In the genomic region with DNA sequence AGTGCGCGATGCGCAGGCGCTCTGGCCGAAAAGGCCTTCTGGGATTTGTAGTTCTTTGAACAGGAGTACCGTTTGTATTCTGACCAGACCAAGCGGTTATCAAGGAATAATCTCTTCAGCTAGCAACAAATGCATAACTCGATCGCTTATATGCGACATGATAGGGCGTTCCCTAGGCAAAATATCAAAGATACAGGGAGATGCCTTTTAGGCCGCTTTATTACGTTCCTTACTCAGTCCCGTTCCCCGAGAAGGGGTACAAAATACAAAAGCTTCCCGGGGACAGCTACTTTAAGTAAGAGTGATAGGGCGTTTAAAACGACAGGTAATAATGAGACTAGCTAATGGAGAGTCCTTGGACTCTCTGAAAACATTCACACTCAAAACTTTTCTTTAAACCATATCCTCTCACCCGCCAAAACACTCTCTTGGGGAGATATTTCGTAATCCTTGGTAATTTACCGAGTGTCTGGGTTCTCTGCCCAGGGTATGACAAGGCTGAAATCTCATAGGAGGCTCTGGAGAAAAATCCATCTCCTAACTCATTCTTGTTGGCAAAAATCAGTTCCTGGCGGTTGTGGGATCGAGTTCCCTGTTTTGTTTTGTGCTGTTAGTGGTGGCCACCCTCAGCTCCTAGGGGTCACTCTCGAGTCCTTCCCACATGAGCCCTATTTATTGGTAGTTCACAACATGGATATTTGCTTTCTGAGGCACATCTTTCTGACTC, we compare ENCODE assay signal across 8 cellular contexts. TPM values are rescaled to one million over a fixed set of nuclear protein-coding genes. Genes with fewer than 3 reads are reported as not detected.
DNase-seq lines count a peak whose midpoint lies in the region; ATAC-seq, FAIRE-seq and TF ChIP-seq lines count a peak whose summit lies in the region.

No MANE protein-coding gene starts in this region.

- peak overlapping the region in 2 of 4 experiments; percentile 9 to 87; a peak in 4 of 7 replicates for H3K9ac ChIP-seq in H1 (replicated peaks in 1 of 4; ENCODE audit: extremely low read depth in 1 of 4, low read depth in 3 of 4, low read length in 3 of 4)

- peak overlapping the region; percentile 96 to 99 (median 98) for H3K4me3 Mint-ChIP-seq in IgD-negative memory B cell

- H3K27me3 ChIP-seq in H1 (replicated peaks in 1 of 4; ENCODE audit: control insufficient read depth in 3 of 4, extremely low read depth in 1 of 4, insufficient read depth in 3 of 4, low read length in 3 of 4) (no peaks in the 10 kb centered on the region), lung (ENCODE audit: control insufficient read depth, insufficient read depth) (no peaks in the 10 kb centered on the region)

- H2BK20ac ChIP-seq in H1 (ENCODE audit: low read length): no peak overlapping the region

- TF ChIP-seq CTCF in H1 (IDR thresholded peaks at IDR 0.05; ENCODE audit: control extremely low read depth in 1 of 3, insufficient read depth in 1 of 3, low read depth in 1 of 3, low read length in 3 of 3): peak; percentile 42 to 64 (median 53)
- no peak for TF ChIP-seq CTCF in lung (IDR thresholded peaks at IDR 0.05; ENCODE audit: control extremely low read depth, extremely low read depth)

- H2BK120ac ChIP-seq in H1 (replicated peaks; ENCODE audit: low read depth, low read length): no peak overlapping the region

- H3K9me3 Mint-ChIP-seq in IgD-negative memory B cell: no peaks in the 10 kb centered on the region

- CTCF ChIA-PET in H1 (lab: Charles Lee; ENCODE audit: partially characterized antibody): interaction anchor here (0.7 to 5.0 kb wide), 23 partner anchors 9 to 260 kb away, joined by 3 to 27 read pairs (median 4); a partner anchor contains a TSS

- peaks cover 3% of the 10 kb centered on the region for H3K36me3 Mint-ChIP-seq in IgD-negative memory B cell

- no peak for TF ChIP-seq EP300 in H1 (IDR thresholded peaks at IDR 0.05; ENCODE audit: borderline replicate concordance in 1 of 2, low read depth in 2 of 2, low read length in 2 of 2)

- peak; percentile 39 to 47 for TF ChIP-seq RAD21 in H1 (IDR thresholded peaks at IDR 0.05 in 1 of 2, conservative IDR thresholded peaks at IDR 0.05 in 1 of 2; ENCODE audit: low read depth in 2 of 2, low read length in 2 of 2)

- H4K20me1 ChIP-seq in H1 (replicated peaks in 1 of 2; ENCODE audit: control insufficient read depth in 1 of 2, insufficient read depth in 2 of 2, low read length in 2 of 2): peaks cover 0 to 9% of the 10 kb centered on the region in 2 experiments

- peaks cover 26 to 32% (median 27%) of the 10 kb centered on the region in 3 donors for H3K4me1 Mint-ChIP-seq in IgD-negative memory B cell

- no peak overlapping the region for H4K91ac ChIP-seq in H1 (replicated peaks; ENCODE audit: insufficient read length, low read length)

- H3K4me1 ChIP-seq in H1 (replicated peaks in 1 of 4; ENCODE audit: control insufficient read depth in 3 of 4, insufficient read depth in 4 of 4, low read length in 3 of 4) (peaks cover 1 to 13% (median 7%) of the 10 kb centered on the region in 4 experiments; a peak in 4 of 7 replicates), lung (ENCODE audit: control insufficient read depth in 2 of 2, insufficient read depth in 2 of 2, low read length in 2 of 2) (peaks cover 9 to 12% of the 10 kb centered on the region in 2 donors)

- H3K14ac ChIP-seq in H1 (ENCODE audit: insufficient read length): no peak overlapping the region

- no peak overlapping the region for H4K5ac ChIP-seq in H1 (ENCODE audit: insufficient read length, low read depth, low read length)

- H2BK12ac ChIP-seq in H1 (ENCODE audit: low read depth, low read length): no peak overlapping the region; the same call in 1 of the 2 replicates

- no peak overlapping the region for H3K4ac ChIP-seq in H1 (replicated peaks; ENCODE audit: insufficient read length, low read depth, low read length)

- H3K4me2 ChIP-seq in H1 (ENCODE audit: insufficient read depth in 1 of 2, low read depth in 2 of 2, low read length in 2 of 2): peak overlapping the region; percentile 86 to 93

- POLR2A ChIA-PET in H1 (lab: Charles Lee; ENCODE audit: partially characterized antibody): interaction anchor here (0.6 to 2.2 kb wide), 10 partner anchors 14 to 71 kb away, joined by 3 to 7 read pairs (median 4); a partner anchor contains a TSS

- no peak overlapping the region for H3K27ac ChIP-seq in H1 (ENCODE audit: low read depth, low read length)
- H3K27ac ChIP-seq in lung (ENCODE audit: low read depth in 1 of 2, low read length in 1 of 2): peak overlapping the region; percentile 83 to 100
- H3K27ac ChIP-seq in temporal lobe (ENCODE audit: low read depth, low read length): peak overlapping the region; percentile 84

- H2AFZ ChIP-seq in H1 (ENCODE audit: low read length): peak overlapping the region; percentile 99

- no peak for FAIRE-seq in H1 (lab: Jason Lieb, UNC)

- no peak overlapping the region for H2AK5ac ChIP-seq in H1 (ENCODE audit: low read depth, low read length)

- TF ChIP-seq POLR2A in H1 (IDR thresholded peaks at IDR 0.05; ENCODE audit: control extremely low read depth in 1 of 2, low read depth in 2 of 2, low read length in 2 of 2): no peak

- WGBS in H1 (ENCODE audit: extremely low coverage in 1 of 2, insufficient coverage in 1 of 2, insufficient read length in 1 of 2, insufficient replicate concordance in 2 of 2, low coverage in 1 of 2, low lambda C conversion rate in 2 of 2, missing lambda C conversion rate in 1 of 2), 2 experiments: 5% methylated on average over 24 of the region's 24 CpGs; no CpG with 5 or more reads in 1 of the 2 experiments
- 1 to 6% methylated on average over 24 of the region's 24 CpGs for WGBS in lung, 2 donors

- H3K23ac ChIP-seq in H1 (ENCODE audit: insufficient read length): no peak overlapping the region

- H4K8ac ChIP-seq in H1 (ENCODE audit: extremely low read depth, insufficient read depth, low read length): no peak overlapping the region

- H3K18ac ChIP-seq in H1 (ENCODE audit: extremely low read depth, low read length): peak overlapping the region; percentile 51; the same call in 1 of the 2 replicates

- in situ Hi-C loops in G401 (cut with HindIII; ENCODE audit: low sequenced_read_pairs): no loop called here

- H3K9me3 ChIP-seq in H1 (ENCODE audit: insufficient read depth in 2 of 2, low read depth in 1 of 2, low read length in 1 of 2) (no peaks in the 10 kb centered on the region), lung (ENCODE audit: control insufficient read depth in 2 of 2, insufficient read depth in 1 of 2, low read length in 1 of 2) (no peaks in the 10 kb centered on the region)

- DNase-seq in G401 (ENCODE audit: low spot score): peak; percentile 47
- no peak for DNase-seq in H1 (ENCODE audit: low read depth in 1 of 2, low spot score in 2 of 2)
- DNase-seq in lung (ENCODE audit: low spot score): peak; percentile 31
- no peak for DNase-seq in stimulated activated CD4-positive, alpha-beta T cell treated with anti-CD3 and anti-CD28 coated beads, Interleukin-2, amount 100 ng/mL, for 24 hours

- no peak overlapping the region for H3K56ac ChIP-seq in H1 (replicated peaks; ENCODE audit: insufficient read length, low read depth, low read length)

- H3K36me3 ChIP-seq in H1 (ENCODE audit: control insufficient read depth in 2 of 4, insufficient read depth in 4 of 4, low read length in 3 of 4): peaks cover 0 to 5% (median 0%) of the 10 kb centered on the region in 4 experiments; a peak in 2 of 8 replicates
- no peaks in the 10 kb centered on the region for H3K36me3 ChIP-seq in lung (ENCODE audit: control insufficient read depth in 2 of 2, insufficient read depth in 2 of 2, low read length in 2 of 2)

- H3K4me3 ChIP-seq in H1 (ENCODE audit: extremely low read depth in 1 of 4, insufficient read depth in 2 of 4, low read depth in 3 of 4, low read length in 4 of 4) (peak overlapping the region; percentile 87 to 100 (median 100)), lung (peak overlapping the region; percentile 100)

- H3K23me2 ChIP-seq in H1 (ENCODE audit: low read depth, low read length): peaks cover 7% of the 10 kb centered on the region

- peak; percentile 21 for ATAC-seq in GM21529 (IDR thresholded peaks at IDR 0.05; ENCODE audit: unreplicated experiment)
- peak; percentile 47 for ATAC-seq in SK-N-SH treated with all-trans-retinoic acid at 6 μM for 48 hours
- peak; percentile 30 for ATAC-seq in lung (ENCODE audit: insufficient read depth, low FRiP score)

- peak overlapping the region; percentile 45 for H2BK5ac ChIP-seq in H1 (ENCODE audit: low read depth, low read length)

- H3K79me1 ChIP-seq in H1 (ENCODE audit: low read depth, low read length): peaks cover 4% of the 10 kb centered on the region; the same call in 1 of the 2 replicates

- peaks cover 10 to 41% of the 10 kb centered on the region in 2 experiments for H3K79me2 ChIP-seq in H1 (ENCODE audit: control insufficient read depth in 1 of 2, insufficient read depth in 2 of 2, low read length in 2 of 2)

- H3K27ac Mint-ChIP-seq in IgD-negative memory B cell: peak overlapping the region; percentile 97 to 99 (median 98)

- H3K27me3 Mint-ChIP-seq in IgD-negative memory B cell: no peaks in the 10 kb centered on the region

- 0 out of 2 replicates have a peak overlapping the region, but pooled peaks have one; percentile 97 for H2BK15ac ChIP-seq in H1 (ENCODE audit: low read length)

RNA-seq across cellular contexts. Expression of a gene that starts 0.4 kb away (rescaled TPM):
- 50.4 and 91.2 TPM in 2 replicates for total RNA-seq in G401 (2014; rRNA removed; shearing (Covaris generic))
- 65.1 TPM for polyA plus RNA-seq in IgD-negative memory B cell
- 79.2 and 88.8 TPM in 2 replicates for total RNA-seq in H1 (2021; fragmentation: NEBNext Ultra II Directional; extraction: Animal tissue kit (Norgen Biotek cat#: 25700))
- 7.3 and 13.2 TPM in 2 replicates for polyA plus RNA-seq in H1 (2011; rRNA removed)
- 26.9 TPM for polyA plus RNA-seq in H1 (2011; cell fraction: cytosol; rRNA removed)
- polyA plus RNA-seq in H1 (2011; cell fraction: nucleus; rRNA removed): 13.8 TPM
- 47.1 to 108 TPM (median 53.4 TPM) in 4 replicates for polyA plus RNA-seq in H1 (2012, experiment 1 of 2)
- polyA plus RNA-seq in H1 (2012, experiment 2 of 2): 13.5 TPM
- 83.4 TPM for polyA plus RNA-seq in H1 (2013, experiment 1 of 2)
- polyA plus RNA-seq in H1 (2013, experiment 2 of 2): 83.0 TPM
- 31.7 and 35.0 TPM in 2 replicates for polyA minus RNA-seq in H1 (2011; rRNA and poly(A)+ RNA removed)
- polyA minus RNA-seq in H1 (2011; cell fraction: cytosol; rRNA and poly(A)+ RNA removed): 19.2 TPM
- polyA minus RNA-seq in H1 (2011; cell fraction: nucleus; rRNA and poly(A)+ RNA removed): 25.2 TPM
- 10 to 100 TPM; 54.6 to 86.3 TPM for total RNA-seq in lung
- polyA plus RNA-seq in lung: 10 to 100 TPM; 23.9 to 41.1 TPM
- 43.3 TPM for total RNA-seq in temporal lobe

RNA-seq across cellular contexts. Expression of a gene that starts 38.5 kb away (rescaled TPM):
- total RNA-seq in G401 (2014; rRNA removed; shearing (Covaris generic)): 4.4 and 11.8 TPM in 2 replicates
- 3.5 TPM for polyA plus RNA-seq in IgD-negative memory B cell
- total RNA-seq in H1 (2021; fragmentation: NEBNext Ultra II Directional; extraction: Animal tissue kit (Norgen Biotek cat#: 25700)): 11.0 and 11.5 TPM in 2 replicates
- 16.8 and 23.0 TPM in 2 replicates for polyA plus RNA-seq in H1 (2011; rRNA removed)
- polyA plus RNA-seq in H1 (2011; cell fraction: cytosol; rRNA removed): 15.5 TPM
- 31.9 TPM for polyA plus RNA-seq in H1 (2011; cell fraction: nucleus; rRNA removed)
- polyA plus RNA-seq in H1 (2012, experiment 1 of 2): 10.5 to 17.5 TPM (median 13.8 TPM) in 4 replicates
- polyA plus RNA-seq in H1 (2012, experiment 2 of 2): 11.5 TPM
- polyA plus RNA-seq in H1 (2013, experiment 1 of 2): 8.7 TPM
- 9.3 TPM for polyA plus RNA-seq in H1 (2013, experiment 2 of 2)
- polyA minus RNA-seq in H1 (2011; rRNA and poly(A)+ RNA removed): 17.4 and 18.0 TPM in 2 replicates
- polyA minus RNA-seq in H1 (2011; cell fraction: cytosol; rRNA and poly(A)+ RNA removed): 7.6 TPM
- 13.1 TPM for polyA minus RNA-seq in H1 (2011; cell fraction: nucleus; rRNA and poly(A)+ RNA removed)
- 1 to 10 TPM; 7.3 to 8.8 TPM for total RNA-seq in lung
- 1 to 10 TPM; 5.7 to 6.6 TPM for polyA plus RNA-seq in lung
- 4.4 TPM for total RNA-seq in temporal lobe

RNA-seq across cellular contexts. Expression of a gene that starts 53.5 kb away (rescaled TPM):
- 400 and 448 TPM in 2 replicates for total RNA-seq in G401 (2014; rRNA removed; shearing (Covaris generic))
- polyA plus RNA-seq in IgD-negative memory B cell (227 TPM), H1 (2011; rRNA removed) (255 and 374 TPM in 2 replicates), lung (100 to 1,000 TPM; 227 to 423 TPM)
- 356 and 383 TPM in 2 replicates for total RNA-seq in H1 (2021; fragmentation: NEBNext Ultra II Directional; extraction: Animal tissue kit (Norgen Biotek cat#: 25700))
- 578 TPM for polyA plus RNA-seq in H1 (2011; cell fraction: cytosol; rRNA removed)
- polyA plus RNA-seq in H1 (2011; cell fraction: nucleus; rRNA removed): 260 TPM
- 483 to 801 TPM (median 688 TPM) in 4 replicates for polyA plus RNA-seq in H1 (2012, experiment 1 of 2)
- 831 TPM for polyA plus RNA-seq in H1 (2012, experiment 2 of 2)
- 1,073 TPM for polyA plus RNA-seq in H1 (2013, experiment 1 of 2)
- 1,173 TPM for polyA plus RNA-seq in H1 (2013, experiment 2 of 2)
- 130 and 149 TPM in 2 replicates for polyA minus RNA-seq in H1 (2011; rRNA and poly(A)+ RNA removed)
- polyA minus RNA-seq in H1 (2011; cell fraction: cytosol; rRNA and poly(A)+ RNA removed): 40.9 TPM
- 52.6 TPM for polyA minus RNA-seq in H1 (2011; cell fraction: nucleus; rRNA and poly(A)+ RNA removed)
- total RNA-seq in lung (10 to 100 TPM; 41.6 to 86.8 TPM), temporal lobe (44.3 TPM)

RNA-seq across cellular contexts. Expression of a gene that starts 53.5 kb away (rescaled TPM):
- total RNA-seq in G401 (2014; rRNA removed; shearing (Covaris generic)): 11.3 and 30.8 TPM in 2 replicates
- polyA plus RNA-seq in IgD-negative memory B cell (10.2 TPM), H1 (2011; rRNA removed) (9.5 and 14.3 TPM in 2 replicates), lung (1 to 10 TPM; 6.2 to 6.8 TPM)
- total RNA-seq in H1 (2021; fragmentation: NEBNext Ultra II Directional; extraction: Animal tissue kit (Norgen Biotek cat#: 25700)): 19.9 and 20.0 TPM in 2 replicates
- 11.9 TPM for polyA plus RNA-seq in H1 (2011; cell fraction: cytosol; rRNA removed)
- polyA plus RNA-seq in H1 (2011; cell fraction: nucleus; rRNA removed): 9.4 TPM
- 10.0 to 14.0 TPM (median 12.2 TPM) in 4 replicates for polyA plus RNA-seq in H1 (2012, experiment 1 of 2)
- 4.6 TPM for polyA plus RNA-seq in H1 (2012, experiment 2 of 2)
- 10.5 TPM for polyA plus RNA-seq in H1 (2013, experiment 1 of 2)
- 10.7 TPM for polyA plus RNA-seq in H1 (2013, experiment 2 of 2)
- 16.7 and 19.7 TPM in 2 replicates for polyA minus RNA-seq in H1 (2011; rRNA and poly(A)+ RNA removed)
- 9.5 TPM for polyA minus RNA-seq in H1 (2011; cell fraction: cytosol; rRNA and poly(A)+ RNA removed)
- 8.6 TPM for polyA minus RNA-seq in H1 (2011; cell fraction: nucleus; rRNA and poly(A)+ RNA removed)
- total RNA-seq in lung (10 to 100 TPM; 10.0 to 11.7 TPM), temporal lobe (8.9 TPM)

Comparison
In these comparisons a context has a peak if more than half of its experiments do, and no peak if none do; other contexts are left out.
1. DNase-seq: peak in G401 (single experiment) and lung (single experiment); none in H1 (0 of 2) and stimulated activated CD4-positive, alpha-beta T cell treated with anti-CD3 and anti-CD28 coated beads, Interleukin-2, amount 100 ng/mL, for 24 hours (0 of 2).
2. Peak in every context shown above with its lines, with median percentiles within 50 percentile points of each other: ATAC-seq.